In the genomic region with DNA sequence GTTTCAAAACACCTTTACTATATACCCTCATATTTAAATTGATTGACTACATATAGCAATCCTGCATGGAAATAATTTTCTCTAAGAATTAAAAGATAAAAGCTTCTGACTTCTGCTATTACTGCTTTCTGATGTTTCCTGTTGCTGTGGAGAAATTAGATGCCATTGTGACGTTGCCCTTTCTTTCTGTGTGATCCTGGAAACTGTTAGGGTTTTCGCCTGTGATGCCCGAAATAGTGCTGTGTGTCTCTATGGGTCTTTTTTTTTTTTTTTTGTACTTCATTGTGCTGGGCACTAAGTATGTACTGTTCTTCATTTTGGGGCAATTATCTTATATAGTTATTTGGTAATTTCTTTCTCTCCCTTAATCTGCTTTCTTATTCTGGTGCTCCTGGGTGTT, we compare ENCODE assay signal across 24 cellular contexts.
"Had no signal": no experiment of that assay in that cellular context is flagged by ENCODE, and none has a peak within 500 bp of the region (broad histone marks: within the 10 kb centered on the region; RNA-seq: fewer than 3 reads in every experiment).

No MANE protein-coding gene starts in this region.

- H3K4me3 Mint-ChIP-seq: activated CD4-positive, alpha-beta T cell treated with anti-CD3 and anti-CD28 coated beads, Interleukin-2, amount 10 ng/mL, durations not matched to agents 7 days and 5 days had no signal

- H3K27me3 Mint-ChIP-seq: activated CD4-positive, alpha-beta T cell treated with anti-CD3 and anti-CD28 coated beads, Interleukin-2, amount 10 ng/mL, durations not matched to agents 7 days and 5 days had no signal

- ATAC-seq: activated CD4-positive, CD25-positive, alpha-beta regulatory T cell treated with anti-CD3 and anti-CD28 coated beads, Interleukin-2, amount 50 U/mL, for 24 hours; left colon; lower lobe of right lung; stimulated activated naive CD8-positive, alpha-beta T cell treated with anti-CD3 and anti-CD28 coated beads, Interleukin-15, Interleukin-2, amounts not matched to agents 100 U/mL and 50 U/mL, for 24 hours had no signal

- DNase-seq: activated CD4-positive, alpha-beta T cell treated with anti-CD3 and anti-CD28 coated beads, Interleukin-2, amount 10 ng/mL, durations not matched to agents 7 days and 5 days; activated CD8-positive, alpha-beta memory T cell treated with anti-CD3 and anti-CD28 coated beads for 24 hours; activated CD8-positive, alpha-beta memory T cell treated with anti-CD3 and anti-CD28 coated beads, Interleukin-2, amount 50 U/mL, for 48 hours; activated effector memory CD4-positive, alpha-beta T cell treated with anti-CD3 and anti-CD28 coated beads, Interleukin-2, amount 50 U/mL, for 16 hours; activated naive CD4-positive, alpha-beta T cell treated with anti-CD3 and anti-CD28 coated beads, Interleukin-2, amount 50 U/mL, for 16 hours; activated T-cell treated with anti-CD3 and anti-CD28 coated beads, Interleukin-2, amount 50 U/mL, for 48 hours; cerebellar nuclear complex; dermis blood vessel endothelial cell; effector memory CD4-positive, alpha-beta T cell; hippocampal formation; islet precursor cell; left colon; lower lobe of right lung; occipital lobe; retina; stimulated activated CD4-positive, alpha-beta T cell treated with anti-CD3 and anti-CD28 coated beads, Interleukin-12 subunit alpha, Interleukin-12 subunit beta, amount 100 ng/mL, for 4 hours; stimulated activated CD4-positive, alpha-beta T cell treated with anti-CD3 and anti-CD28 coated beads, Interleukin-1b, Interleukin-23, amount 100 ng/mL, for 48 hours; stimulated activated CD8-positive, alpha-beta memory T cell treated with anti-CD3 and anti-CD28 coated beads, Interleukin-4, amount 100 ng/mL, for 48 hours; stimulated activated naive CD8-positive, alpha-beta T cell treated with anti-CD3 and anti-CD28 coated beads, Interleukin-15, Interleukin-2, amounts not matched to agents 100 U/mL and 50 U/mL, for 24 hours; substantia nigra; SW 1271; tibial artery had no signal

- H3K36me3 ChIP-seq: ascending aorta, lower lobe of right lung, tibial artery had no signal

- H3K27ac ChIP-seq: ascending aorta, lower lobe of right lung, tibial artery had no signal

- H3K27me3 ChIP-seq: ascending aorta, tibial artery had no signal

- H3K4me3 ChIP-seq: ascending aorta, lower lobe of right lung, tibial artery had no signal

- H3K9me3 ChIP-seq: ascending aorta, lower lobe of right lung, tibial artery had no signal

- H3K9me3 Mint-ChIP-seq: activated CD4-positive, alpha-beta T cell treated with anti-CD3 and anti-CD28 coated beads, Interleukin-2, amount 10 ng/mL, durations not matched to agents 7 days and 5 days had no signal
